19 cellular contexts compared by ENCODE assay signal in genomic region chr12:112327209-112327930, GRCh38. TPM values are rescaled to one million over a fixed set of nuclear protein-coding genes. Genes with fewer than 3 reads are reported as not detected.
DNase-seq lines count a peak whose midpoint lies in the region; ATAC-seq, FAIRE-seq and TF ChIP-seq lines count a peak whose summit lies in the region.
"Had no signal": no experiment of that assay in that cellular context is flagged by ENCODE, and none has a peak within 500 bp of the region (broad histone marks: within the 10 kb centered on the region; RNA-seq: fewer than 3 reads in every experiment).

No MANE protein-coding gene starts in this region.

- H3K9ac ChIP-seq in GM12878 (ENCODE audit: control insufficient read depth, insufficient read depth, low read length) = no peak overlapping the region
- no peak overlapping the region for H3K9ac ChIP-seq in colonic mucosa (ENCODE audit: low read depth in 2 of 2, low read length in 2 of 2)
- H3K9ac ChIP-seq: GM23248 had no signal

- in situ Hi-C loops in G401 (cut with HindIII; ENCODE audit: low sequenced_read_pairs) = no loop called here
- in situ Hi-C loops in GM12878 (cut with MboI) = no loop called here
- in situ Hi-C loops in gastrocnemius medialis (cut with MboI; ENCODE audit: low sequenced_read_pairs in 4 of 4) = no loop called here

- no peak overlapping the region for H2AFZ ChIP-seq in GM12878 (ENCODE audit: control insufficient read depth, low read depth, low read length)
- H2AFZ ChIP-seq: GM23248, PC-9 had no signal

- CTCF ChIA-PET in GM12878 (lab: Yijun Ruan, JAX) = interaction anchor here (1.1 kb wide), 1 partner anchor 23 kb away, joined by 4 read pairs; no protein-coding TSS in a partner anchor

- RAD21 ChIA-PET in GM12878 (lab: Charles Lee; ENCODE audit: unreplicated experiment) = no interaction called here

- H3K36me3 ChIP-seq in GM12878 (ENCODE audit: control insufficient read depth in 2 of 2, insufficient read depth in 2 of 2, low read length in 1 of 2) (no peaks in the 10 kb centered on the region), gastrocnemius medialis (no peaks in the 10 kb centered on the region), colonic mucosa (no peaks in the 10 kb centered on the region)

- SMC1A ChIA-PET in GM12878 (lab: Charles Lee; ENCODE audit: uncharacterized antibody, unreplicated experiment) = no interaction called here

- no peaks in the 10 kb centered on the region for H3K4me1 ChIP-seq in GM12878 (ENCODE audit: control insufficient read depth, insufficient read depth, low read length)
- H3K4me1 ChIP-seq in gastrocnemius medialis = peaks cover 22 to 36% of the 10 kb centered on the region in 2 donors
- H3K4me1 ChIP-seq in colonic mucosa = no peaks in the 10 kb centered on the region

- peak; percentile 49 for FAIRE-seq in GM12878 (lab: Jason Lieb, UNC)
- peak; percentile 68 for FAIRE-seq in islet of Langerhans (lab: Jason Lieb, UNC)
- FAIRE-seq: GM12892 had no signal

- POLR2A ChIA-PET in GM12878 (lab: Charles Lee) = interaction anchor here (0.6 kb wide), 1 partner anchor 281 kb away, joined by 3 read pairs; no protein-coding TSS in a partner anchor

- no peak overlapping the region for H3K27ac ChIP-seq in GM12878 (ENCODE audit: control insufficient read depth, insufficient read depth)
- H3K27ac ChIP-seq in gastrocnemius medialis = no peak overlapping the region
- H3K27ac ChIP-seq in colonic mucosa = no peak overlapping the region
- H3K27ac ChIP-seq: GM23248, HL-60, PC-9 had no signal

- intact Hi-C loops in GM12878 (cut with micrococcal nuclease; ENCODE audit: unreplicated experiment) (no loop called here), gastrocnemius medialis (cut with DNase I; ENCODE audit: low total_unique reads) (no loop called here), colonic mucosa (cut with DNase I) (no loop called here)

- H3K4me3 ChIP-seq in GM12878 (no peak overlapping the region), gastrocnemius medialis (no peak overlapping the region), colonic mucosa (no peak overlapping the region)
- H3K4me3 ChIP-seq: GM23248, PC-9 had no signal

- no peak overlapping the region for H3K4me2 ChIP-seq in GM12878 (ENCODE audit: control insufficient read depth, insufficient read depth)
- H3K4me2 ChIP-seq: PC-9 had no signal

- 70% methylated on average over 7 of the region's 7 CpGs for WGBS in GM12878 (ENCODE audit: insufficient coverage, insufficient replicate concordance, low lambda C conversion rate, missing lambda C conversion rate)

- H4K20me1 ChIP-seq in GM12878 (ENCODE audit: control insufficient read depth, insufficient read depth) = no peaks in the 10 kb centered on the region

- H3K9me3 ChIP-seq in GM12878 (replicated peaks; ENCODE audit: control insufficient read depth, insufficient read depth, low read length) (no peaks in the 10 kb centered on the region), gastrocnemius medialis (no peaks in the 10 kb centered on the region), colonic mucosa (no peaks in the 10 kb centered on the region)

- BruUV-seq in GM12878 (replicated peaks; lab: Mats Ljungman, UMichigan) = no TSS peak

- H3K27me3 ChIP-seq in GM12878 (replicated peaks in 1 of 2; ENCODE audit: control insufficient read depth in 2 of 2, insufficient read depth in 2 of 2, low read length in 1 of 2) = no peaks in the 10 kb centered on the region
- no peaks in the 10 kb centered on the region for H3K27me3 ChIP-seq in gastrocnemius medialis
- H3K27me3 ChIP-seq in colonic mucosa = no peaks in the 10 kb centered on the region

- no peak for TF ChIP-seq EP300 in GM12878 (IDR thresholded peaks at IDR 0.05; ENCODE audit: borderline replicate concordance in 1 of 2, control insufficient read depth in 1 of 2, low read depth in 2 of 2, low read length in 2 of 2)

- H3K79me2 ChIP-seq in GM12878 (ENCODE audit: control insufficient read depth, insufficient read depth, low read length) = no peaks in the 10 kb centered on the region; the same call in none of the 2 replicates

- TF ChIP-seq CTCF in GM12878 (IDR thresholded peaks at IDR 0.05 in 2 of 3, conservative IDR thresholded peaks at IDR 0.05 in 1 of 3; ENCODE audit: control insufficient read depth in 2 of 3, extremely low read depth in 1 of 3, insufficient read depth in 1 of 3, low read depth in 3 of 3, low read length in 3 of 3) (no peak), gastrocnemius medialis (IDR thresholded peaks at IDR 0.05 in 4 of 5, conservative IDR thresholded peaks at IDR 0.05 in 1 of 5) (no peak), colonic mucosa (IDR thresholded peaks at IDR 0.05) (no peak)

- DNase-seq in G401 (ENCODE audit: low spot score) (peak; percentile 70), NCI-H1694 treated with DMSO at 0.1 percent for 48 hours (lab: John Stamatoyannopoulos, UW) (peak; percentile 68), GM12878 (ENCODE audit: low read depth, low spot score) (no peak), NCI-H146 treated with DMSO at 0.1 percent for 48 hours (lab: John Stamatoyannopoulos, UW; ENCODE audit: unreplicated experiment) (no peak), gastrocnemius medialis (no peak), colonic mucosa (no peak)
- no peak for DNase-seq in stimulated activated CD4-positive, alpha-beta T cell treated with anti-CD3 and anti-CD28 coated beads, Interleukin-1b, Interleukin-23, amount 100 ng/mL, for 48 hours
- DNase-seq: DMS153, EL, GM23248, KG1, NCI-H1092, NCI-H1930, NCI-H526 treated with DMSO at 0.1 percent for 48 hours, PC-9, T-cell had no signal

- no peak for ATAC-seq in GM12878
- no peak for ATAC-seq in gastrocnemius medialis
- ATAC-seq: T-cell had no signal

- TF ChIP-seq RAD21 in GM12878 (IDR thresholded peaks at IDR 0.05; ENCODE audit: insufficient read depth, low read depth, low read length) = no peak

- TF ChIP-seq POLR2A in GM12878 (IDR thresholded peaks at IDR 0.05; ENCODE audit: low read depth, low read length) (no peak), gastrocnemius medialis (IDR thresholded peaks at IDR 0.05) (no peak)

TF ChIP-seq in GM12878, 131 proteins besides CTCF, POLR2A, EP300 and RAD21 (continues in another document):
- TF ChIP-seq ZBTB33 (IDR thresholded peaks at IDR 0.05) (no peak), KLF5 (IDR thresholded peaks at IDR 0.05; ENCODE audit: partially characterized antibody) (no peak), ATF7 (IDR thresholded peaks at IDR 0.05; ENCODE audit: low read depth) (no peak), YBX1 (IDR thresholded peaks at IDR 0.05) (no peak), CBFB (IDR thresholded peaks at IDR 0.05; ENCODE audit: low read depth) (no peak), PAX5 (IDR thresholded peaks at IDR 0.05; ENCODE audit: borderline replicate concordance, low read depth, low read length) (no peak), MEF2B (IDR thresholded peaks at IDR 0.05; ENCODE audit: partially characterized antibody, poor library complexity, severe bottlenecking) (no peak), LARP7 (IDR thresholded peaks at IDR 0.05) (no peak), CHD4 (IDR thresholded peaks at IDR 0.05) (no peak), MLLT1 (IDR thresholded peaks at IDR 0.05) (no peak)

RNA-seq across cellular contexts. Expression of gene HECTD4, which starts 54.9 kb away (rescaled TPM):
- total RNA-seq in G401 (2014; rRNA removed; shearing (Covaris generic)) = 4.6 and 5.7 TPM in 2 replicates
- total RNA-seq in GM12878 (2013; cell fraction: nucleolus; rRNA removed) = 225 and 244 TPM in 2 replicates
- total RNA-seq in GM12878 (2014; rRNA removed) (20.1 and 20.4 TPM in 2 replicates), GM12878 (2014; rRNA removed; fragmentation: Illumina TruSeq; extraction: Trizol) (17.5 and 19.1 TPM in 2 replicates), GM12878 (2021) (39.9 and 43.9 TPM in 2 replicates), gastrocnemius medialis (10 to 100 TPM; 12.9 to 23.3 (median 16.8) TPM), colonic mucosa (10 to 100 TPM; 39.6 to 41.7 TPM)
- polyA plus RNA-seq in GM12878 (2011; ENCODE audit: low read depth) = 8.5 TPM
- polyA plus RNA-seq in GM12878 (2011; rRNA removed) (10.6 and 11.9 TPM in 2 replicates), GM12878 (2014; fragmentation: Illumina TruSeq; extraction: Trizol) (18.4 and 20.0 TPM in 2 replicates), GM12878 (2014; fragmentation: Nextera tagmentation; extraction: Ambion mirVana) (10 to 100 TPM in 1 of 2 experiments, 1 to 10 TPM in 1; 5.8 to 17.1 TPM), GM12878 (2014; rRNA removed) (27.2 and 27.7 TPM in 2 replicates), GM12878 (2016; fragmentation: Nextera tagmentation; extraction: Ambion mirVana) (10 to 100 TPM; 17.4 to 18.3 TPM)
- polyA plus RNA-seq in GM12878 (2011; cell fraction: cytosol; rRNA removed) = 8.4 and 9.0 TPM in 2 replicates
- 52.4 and 62.5 TPM in 2 replicates for polyA plus RNA-seq in GM12878 (2011; cell fraction: nucleus; rRNA removed)
- 21.1 and 23.8 TPM in 2 replicates for polyA plus RNA-seq in GM12878 (2012)
- 52.5 and 59.6 TPM in 2 replicates for polyA minus RNA-seq in GM12878 (2011; rRNA and poly(A)+ RNA removed)
- 15.4 and 17.7 TPM in 2 replicates for polyA minus RNA-seq in GM12878 (2011; cell fraction: cytosol; rRNA and poly(A)+ RNA removed)
- polyA minus RNA-seq in GM12878 (2011; cell fraction: nucleus; rRNA and poly(A)+ RNA removed) = 56.3 and 84.3 TPM in 2 replicates

Comparison
In these comparisons a context has a peak if more than half of its experiments do, and no peak if none do; other contexts are left out.
1. DNase-seq: peak in G401 (single experiment) and NCI-H1694 treated with DMSO at 0.1 percent for 48 hours (single experiment); none in GM12878 (single experiment), NCI-H146 treated with DMSO at 0.1 percent for 48 hours (single experiment), gastrocnemius medialis (0 of 2), stimulated activated CD4-positive, alpha-beta T cell treated with anti-CD3 and anti-CD28 coated beads, Interleukin-1b, Interleukin-23, amount 100 ng/mL, for 48 hours (single experiment) and colonic mucosa (single experiment).